Comparison of ENCODE assay signal across 1 cellular context in genomic region chr5:150428106-150428876, GRCh38.
TF ChIP-seq lines count a peak whose summit lies in the region.

No MANE protein-coding gene starts in this region.

TF ChIP-seq in K562, 482 proteins besides CTCF, POLR2A, EP300 and RAD21 (continued from another document):
- TF ChIP-seq HMBOX1 (IDR thresholded peaks at IDR 0.05) = no peak
- TF ChIP-seq HEY1 (CRISPR knock-in tag; IDR thresholded peaks at IDR 0.05; ENCODE audit: borderline replicate concordance) = no peak
- TF ChIP-seq ZEB2 (IDR thresholded peaks at IDR 0.05) = no peak
- no peak for TF ChIP-seq NR2C2 (CRISPR knock-in tag; IDR thresholded peaks at IDR 0.05)
- TF ChIP-seq NR2C2 (tag; IDR thresholded peaks at IDR 0.05) = peak; percentile 55; the same call in 1 of the 2 replicates
- no peak for TF ChIP-seq NR2C1 (IDR thresholded peaks at IDR 0.05)
- TF ChIP-seq NR2C1 (tag; IDR thresholded peaks at IDR 0.05) = no peak
- TF ChIP-seq EGR1 (conservative IDR thresholded peaks at IDR 0.05) = no peak
- no peak for TF ChIP-seq ATF3 (IDR thresholded peaks at IDR 0.05)
- TF ChIP-seq ATF3 (CRISPR knock-in tag; conservative IDR thresholded peaks at IDR 0.05) = no peak
- TF ChIP-seq MTA1 (IDR thresholded peaks at IDR 0.05; ENCODE audit: borderline replicate concordance) = peak; percentile 54; the same call in 1 of the 2 replicates
- no peak for TF ChIP-seq GABPB1 (CRISPR knock-in tag; IDR thresholded peaks at IDR 0.05)
- no peak for TF ChIP-seq TRIM28 (IDR thresholded peaks at IDR 0.05)
- TF ChIP-seq BCOR (IDR thresholded peaks at IDR 0.05) = no peak
- TF ChIP-seq KLF16 (IDR thresholded peaks at IDR 0.05) = no peak
- no peak for TF ChIP-seq PTTG1 (tag; IDR thresholded peaks at IDR 0.05; ENCODE audit: low read depth)
- no peak for TF ChIP-seq CUX1 (CRISPR knock-in tag; IDR thresholded peaks at IDR 0.05)
- no peak for TF ChIP-seq ZFPM2 (CRISPR knock-in tag; IDR thresholded peaks at IDR 0.05)
- peak in 1 of 2 experiments; percentile 71; a peak in 2 of 4 replicates for TF ChIP-seq SRF (CRISPR knock-in tag; IDR thresholded peaks at IDR 0.05)
- TF ChIP-seq E2F3 (CRISPR knock-in tag; IDR thresholded peaks at IDR 0.05) = no peak
- TF ChIP-seq ZSCAN32 (CRISPR knock-in tag; IDR thresholded peaks at IDR 0.05) = no peak
- TF ChIP-seq FOXJ3 (CRISPR knock-in tag; IDR thresholded peaks at IDR 0.05) = no peak
- TF ChIP-seq SMAD3 (CRISPR knock-in tag; conservative IDR thresholded peaks at IDR 0.05) = no peak
- TF ChIP-seq ELF1 (tag; IDR thresholded peaks at IDR 0.05) = no peak
- no peak for TF ChIP-seq RNF219 (CRISPR knock-in tag; IDR thresholded peaks at IDR 0.05)
- TF ChIP-seq ZNF609 (CRISPR knock-in tag; IDR thresholded peaks at IDR 0.05; ENCODE audit: borderline replicate concordance) = no peak
